ENCODE assay signal across 13 cellular contexts in the genomic region with DNA sequence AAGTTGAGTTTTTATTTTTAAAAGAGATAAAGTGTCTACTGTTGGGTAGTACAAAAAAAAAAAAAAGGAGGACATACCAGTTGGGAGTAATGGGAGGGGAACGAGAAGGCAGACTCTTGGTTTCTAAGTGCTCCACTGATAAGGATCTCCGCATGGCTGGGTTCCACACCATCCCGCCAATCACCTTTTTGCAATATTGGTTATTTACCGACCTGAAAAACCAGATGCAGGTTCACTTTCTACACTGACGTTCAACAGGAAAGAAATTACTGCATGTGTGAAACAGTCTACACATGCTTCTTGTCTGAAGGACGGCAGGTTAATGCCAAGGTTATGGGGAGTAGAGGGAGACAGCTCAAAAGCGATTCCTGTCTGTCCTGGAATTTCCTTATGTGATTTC.
DNase-seq lines count a peak whose midpoint lies in the region; ATAC-seq, FAIRE-seq and TF ChIP-seq lines count a peak whose summit lies in the region.
"Had no signal": no experiment of that assay in that cellular context is flagged by ENCODE, and none has a peak within 500 bp of the region (broad histone marks: within the 10 kb centered on the region; RNA-seq: fewer than 3 reads in every experiment).

No MANE protein-coding gene starts in this region.

- WGBS in smooth muscle cell (ENCODE audit: low lambda C conversion rate), result 70% methylated on average over 7 of the region's 7 CpGs

- no peaks in the 10 kb centered on the region for H3K27me3 Mint-ChIP-seq in Calu3 (ENCODE audit: unreplicated experiment)

- no peak for TF ChIP-seq CTCF in left lung (IDR thresholded peaks at IDR 0.05)
- TF ChIP-seq CTCF in smooth muscle cell (IDR thresholded peaks at IDR 0.05; ENCODE audit: borderline replicate concordance, insufficient read depth, poor library complexity, severe bottlenecking), result no peak
- TF ChIP-seq CTCF in Calu3 (IDR thresholded peaks at IDR 0.05; ENCODE audit: unreplicated experiment), result no peak

- no peak overlapping the region for H2AFZ ChIP-seq in smooth muscle cell (ENCODE audit: low read depth)

- ATAC-seq in GM21360 (IDR thresholded peaks at IDR 0.05; ENCODE audit: unreplicated experiment) (peak; percentile 83), HG03066 (IDR thresholded peaks at IDR 0.05; ENCODE audit: low read depth, unreplicated experiment) (peak; percentile 84), left lung (peak; percentile 60)

- H3K4me3 Mint-ChIP-seq in Calu3 (ENCODE audit: low read depth, unreplicated experiment), result no peak overlapping the region
- H3K4me3 Mint-ChIP-seq: activated naive CD8-positive, alpha-beta T cell treated with anti-CD3 and anti-CD28 coated beads, Interleukin-2, amount 10 ng/mL, durations not matched to agents 7 days and 5 days had no signal

- BruUV-seq in Calu3 (replicated peaks; lab: Mats Ljungman, UMichigan), result no TSS peak

- H3K36me3 ChIP-seq in left lung (peaks cover 0 to 4% of the 10 kb centered on the region in 2 donors), smooth muscle cell (ENCODE audit: low read depth) (no peaks in the 10 kb centered on the region)

- CTCF ChIA-PET in Calu3 (lab: Charles Lee), result interaction anchor here (0.7 kb wide), 1 partner anchor 240 kb away, joined by 3 read pairs; no protein-coding TSS in a partner anchor

- intact Hi-C loops in left lung (cut with DNase I) (no loop called here), Calu3 (cut with micrococcal nuclease; ENCODE audit: unreplicated experiment) (no loop called here)

- no peak overlapping the region for H3K9ac ChIP-seq in smooth muscle cell (ENCODE audit: low read depth)

- H3K4me3 ChIP-seq in left lung (no peak overlapping the region), smooth muscle cell (no peak overlapping the region)

- H3K4me1 ChIP-seq in left lung (no peaks in the 10 kb centered on the region), smooth muscle cell (ENCODE audit: low read depth) (peaks cover 20% of the 10 kb centered on the region)
- H3K4me1 ChIP-seq: Caco-2 had no signal

- no peaks in the 10 kb centered on the region for H3K4me1 Mint-ChIP-seq in Calu3 (ENCODE audit: low read depth, unreplicated experiment)

- no peak overlapping the region for H3K27ac Mint-ChIP-seq in Calu3 (ENCODE audit: unreplicated experiment)
- H3K27ac Mint-ChIP-seq: activated naive CD8-positive, alpha-beta T cell treated with anti-CD3 and anti-CD28 coated beads, Interleukin-2, amount 10 ng/mL, durations not matched to agents 7 days and 5 days had no signal

- peak; percentile 97 for FAIRE-seq in GM18507 (lab: Jason Lieb, UNC)
- FAIRE-seq: urothelium cell line had no signal

- no peaks in the 10 kb centered on the region for H3K79me2 ChIP-seq in smooth muscle cell (ENCODE audit: low read depth)

- no peaks in the 10 kb centered on the region for H4K20me1 ChIP-seq in smooth muscle cell (ENCODE audit: low read depth)

- H3F3A ChIP-seq in smooth muscle cell (ENCODE audit: low read depth), result no peaks in the 10 kb centered on the region

- H3K9me3 ChIP-seq in left lung (no peaks in the 10 kb centered on the region), smooth muscle cell (replicated peaks; ENCODE audit: low read depth) (no peaks in the 10 kb centered on the region)
- H3K9me3 ChIP-seq: Caco-2 had no signal

- H3K27ac ChIP-seq in left lung (no peak overlapping the region), smooth muscle cell (ENCODE audit: low read depth) (no peak overlapping the region)

- DNase-seq in GM18507 (ENCODE audit: extremely low spot score, insufficient read length, low read depth) (no peak), left lung (no peak), smooth muscle cell (lab: John Stamatoyannopoulos, UW; ENCODE audit: unreplicated experiment) (no peak), kidney tubule cell (ENCODE audit: low spot score) (no peak), nucleus accumbens (lab: John Stamatoyannopoulos, UW) (no peak), Calu3 (no peak)
- DNase-seq: activated naive CD8-positive, alpha-beta T cell treated with anti-CD3 and anti-CD28 coated beads, Interleukin-2, amount 10 ng/mL, durations not matched to agents 7 days and 5 days; Caco-2; GOT3; MM.1S had no signal

- H3K4me2 ChIP-seq in smooth muscle cell, result no peak overlapping the region

- H3K27me3 ChIP-seq in left lung (no peaks in the 10 kb centered on the region), smooth muscle cell (ENCODE audit: low read depth) (no peaks in the 10 kb centered on the region)

- peaks cover 22% of the 10 kb centered on the region for H3K36me3 Mint-ChIP-seq in Calu3 (ENCODE audit: insufficient read depth, unreplicated experiment)
- H3K36me3 Mint-ChIP-seq: activated naive CD8-positive, alpha-beta T cell treated with anti-CD3 and anti-CD28 coated beads, Interleukin-2, amount 10 ng/mL, durations not matched to agents 7 days and 5 days had no signal

- H3K9me3 Mint-ChIP-seq in Calu3 (ENCODE audit: low read depth, unreplicated experiment), result no peaks in the 10 kb centered on the region
- H3K9me3 Mint-ChIP-seq: activated naive CD8-positive, alpha-beta T cell treated with anti-CD3 and anti-CD28 coated beads, Interleukin-2, amount 10 ng/mL, durations not matched to agents 7 days and 5 days had no signal
